ENCODE assay signal across 27 cellular contexts in the genomic region with DNA sequence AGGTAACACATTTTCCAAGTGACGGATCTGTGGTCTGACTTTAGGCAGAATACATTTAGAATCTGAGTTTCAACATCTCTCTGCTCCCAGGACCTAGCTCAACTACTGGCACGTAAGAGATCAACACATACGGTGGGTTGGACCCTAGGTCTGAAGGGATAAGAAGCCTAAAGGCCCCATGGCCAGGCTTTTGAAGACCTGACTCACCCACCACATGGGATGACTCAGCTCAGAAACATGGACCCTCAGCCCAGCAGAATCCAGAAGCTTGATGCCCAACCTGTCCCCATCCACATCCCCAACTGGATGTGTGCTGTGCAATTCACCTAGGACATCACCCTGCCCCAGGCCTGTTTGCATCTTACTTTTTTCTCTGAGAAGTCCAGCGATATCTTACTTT.
DNase-seq lines count a peak whose midpoint lies in the region; ATAC-seq and TF ChIP-seq lines count a peak whose summit lies in the region.
"Had no signal": no experiment of that assay in that cellular context is flagged by ENCODE, and none has a peak within 500 bp of the region (broad histone marks: within the 10 kb centered on the region; RNA-seq: fewer than 3 reads in every experiment).

No MANE protein-coding gene starts in this region.

- H3K27ac Mint-ChIP-seq in activated CD4-positive, alpha-beta T cell treated with anti-CD3 and anti-CD28 coated beads, Interleukin-2, amount 10 ng/mL, durations not matched to agents 24 days and 14 days = no peak overlapping the region
- no peak overlapping the region for H3K27ac Mint-ChIP-seq in activated CD4-positive, alpha-beta T cell treated with anti-CD3 and anti-CD28 coated beads, Interleukin-2, amount 10 ng/mL, durations not matched to agents 7 days and 5 days
- H3K27ac Mint-ChIP-seq in glutamatergic neuron (ENCODE audit: unreplicated experiment) = no peak overlapping the region
- H3K27ac Mint-ChIP-seq: CD14-positive monocyte, GM23338, HFFc6 had no signal

- H4K8ac ChIP-seq in trophoblast cell (ENCODE audit: low read depth, low read length) = no peak overlapping the region

- TF ChIP-seq CTCF in GM10248 (IDR thresholded peaks at IDR 0.05; ENCODE audit: control extremely low read depth, extremely low read depth, low read depth, missing control alignments) (no peak), glutamatergic neuron (IDR thresholded peaks at IDR 0.05; ENCODE audit: partially characterized antibody, unreplicated experiment) (no peak)

- no peaks in the 10 kb centered on the region for H3K4me1 Mint-ChIP-seq in activated CD4-positive, alpha-beta T cell treated with anti-CD3 and anti-CD28 coated beads, Interleukin-2, amount 10 ng/mL, durations not matched to agents 24 days and 14 days
- no peaks in the 10 kb centered on the region for H3K4me1 Mint-ChIP-seq in activated CD4-positive, alpha-beta T cell treated with anti-CD3 and anti-CD28 coated beads, Interleukin-2, amount 10 ng/mL, durations not matched to agents 7 days and 5 days
- H3K4me1 Mint-ChIP-seq in glutamatergic neuron (ENCODE audit: low read depth, unreplicated experiment) = no peaks in the 10 kb centered on the region
- H3K4me1 Mint-ChIP-seq: CD14-positive monocyte, GM23338 had no signal

- no peaks in the 10 kb centered on the region for H3K9me3 Mint-ChIP-seq in activated CD4-positive, alpha-beta T cell treated with anti-CD3 and anti-CD28 coated beads, Interleukin-2, amount 10 ng/mL, durations not matched to agents 24 days and 14 days
- H3K9me3 Mint-ChIP-seq in activated CD4-positive, alpha-beta T cell treated with anti-CD3 and anti-CD28 coated beads, Interleukin-2, amount 10 ng/mL, durations not matched to agents 7 days and 5 days = peaks cover 2% of the 10 kb centered on the region
- H3K9me3 Mint-ChIP-seq in glutamatergic neuron (ENCODE audit: unreplicated experiment) = no peaks in the 10 kb centered on the region
- H3K9me3 Mint-ChIP-seq: GM23338 had no signal

- no peak overlapping the region for H3K4me3 ChIP-seq in trophoblast cell (ENCODE audit: low read depth, low read length)
- H3K4me3 ChIP-seq: GM23338, HAP-1, SK-N-MC had no signal

- H3K27me3 ChIP-seq in trophoblast cell (ENCODE audit: insufficient read depth, low read length) = no peaks in the 10 kb centered on the region
- H3K27me3 ChIP-seq: BE2C had no signal

- H3K27ac ChIP-seq in epithelial cell of prostate (peak overlapping the region; percentile 92), trophoblast cell (ENCODE audit: low read depth, low read length) (no peak overlapping the region)
- H3K27ac ChIP-seq: 22Rv1, SK-N-MC had no signal

- no peak overlapping the region for H2BK5ac ChIP-seq in trophoblast cell (ENCODE audit: low read depth, low read length, poor library complexity)

- no peaks in the 10 kb centered on the region for H3K36me3 Mint-ChIP-seq in activated CD4-positive, alpha-beta T cell treated with anti-CD3 and anti-CD28 coated beads, Interleukin-2, amount 10 ng/mL, durations not matched to agents 24 days and 14 days (ENCODE audit: low read depth)
- peaks cover 3% of the 10 kb centered on the region for H3K36me3 Mint-ChIP-seq in activated CD4-positive, alpha-beta T cell treated with anti-CD3 and anti-CD28 coated beads, Interleukin-2, amount 10 ng/mL, durations not matched to agents 7 days and 5 days (ENCODE audit: low read depth)
- H3K36me3 Mint-ChIP-seq in glutamatergic neuron (ENCODE audit: unreplicated experiment) = no peaks in the 10 kb centered on the region
- H3K36me3 Mint-ChIP-seq: CD14-positive monocyte had no signal

- no peak overlapping the region for H3K23ac ChIP-seq in trophoblast cell (ENCODE audit: low read length)

- H3K4me1 ChIP-seq in trophoblast cell (ENCODE audit: control insufficient read depth in 1 of 2, insufficient read depth in 2 of 2, low read length in 2 of 2) = peaks cover 4% of the 10 kb centered on the region in 2 experiments
- H3K4me1 ChIP-seq: BE2C, HAP-1 had no signal

- no peak overlapping the region for H2BK120ac ChIP-seq in trophoblast cell (ENCODE audit: insufficient read depth, low read length, poor library complexity)

- no peak overlapping the region for H3K9ac ChIP-seq in trophoblast cell (ENCODE audit: low read length)

- no peak for ATAC-seq in GM19035 (IDR thresholded peaks at IDR 0.05; ENCODE audit: unreplicated experiment)
- ATAC-seq: GM23338 had no signal

- H3K4ac ChIP-seq in trophoblast cell (ENCODE audit: low read depth, low read length) = no peak overlapping the region

- H3K79me2 ChIP-seq in trophoblast cell (ENCODE audit: control insufficient read depth, insufficient read depth, low read length, poor library complexity) = no peaks in the 10 kb centered on the region

- no peak overlapping the region for H3K4me2 ChIP-seq in trophoblast cell (ENCODE audit: low read length)
- H3K4me2 ChIP-seq: GM23338 had no signal

- no peak overlapping the region for H2AK5ac ChIP-seq in trophoblast cell (ENCODE audit: low read length)

- H3K79me1 ChIP-seq in trophoblast cell (ENCODE audit: low read length) = no peaks in the 10 kb centered on the region

- peaks cover 3% of the 10 kb centered on the region for H3K9me3 ChIP-seq in trophoblast cell (ENCODE audit: insufficient read depth, low read depth, low read length)
- H3K9me3 ChIP-seq: BE2C, HAP-1 had no signal

- H3K36me3 ChIP-seq in trophoblast cell (ENCODE audit: control insufficient read depth in 1 of 2, insufficient read depth in 2 of 2, low read length in 2 of 2) = no peaks in the 10 kb centered on the region
- H3K36me3 ChIP-seq: BE2C, HAP-1 had no signal

- no peak overlapping the region for H3K14ac ChIP-seq in trophoblast cell (ENCODE audit: low read length)

- peak; percentile 47 for DNase-seq in activated CD4-positive, alpha-beta T cell treated with anti-CD3 and anti-CD28 coated beads, Interleukin-2, amount 10 ng/mL, durations not matched to agents 24 days and 14 days
- no peak for DNase-seq in activated CD4-positive, alpha-beta T cell treated with anti-CD3 and anti-CD28 coated beads, Interleukin-2, amount 10 ng/mL, durations not matched to agents 7 days and 5 days
- DNase-seq in SW480 (ENCODE audit: low spot score) = peak; percentile 26
- no peak for DNase-seq in epithelial cell of prostate (ENCODE audit: low read depth, low spot score)
- peak; percentile 11 to 14 for DNase-seq in trophoblast cell
- DNase-seq in GM10248 (ENCODE audit: extremely low spot score) = no peak
- DNase-seq in glutamatergic neuron = no peak
- DNase-seq: BE2C, Calu3, DMS79 treated with DMSO at 0.1 percent for 48 hours, HFFc6, IMR-90, KG1, NCI-H1092, NCI-H1417 treated with DMSO at 0.1 percent for 48 hours, NCI-H1694 treated with DMSO at 0.1 percent for 48 hours, NCI-H2081, NCI-H2227 treated with DMSO at 0.1 percent for 48 hours, NCI-H510A, NCI-H69, SIG-M5 had no signal

- H3K18ac ChIP-seq in trophoblast cell (ENCODE audit: low read length) = no peak overlapping the region

- no peak overlapping the region for H2BK12ac ChIP-seq in trophoblast cell (ENCODE audit: low read length)

- no peak overlapping the region for H2AFZ ChIP-seq in trophoblast cell (ENCODE audit: insufficient read depth, low read length, poor library complexity)
- H2AFZ ChIP-seq: GM23338 had no signal

- CTCF ChIA-PET in activated CD4-positive, alpha-beta T cell treated with anti-CD3 and anti-CD28 coated beads, Interleukin-2, amount 10 ng/mL, durations not matched to agents 7 days and 5 days (lab: Charles Lee) = no interaction called here
- CTCF ChIA-PET in GM10248 (lab: Yijun Ruan, JAX) = interaction anchor here (1.6 kb wide), 1 partner anchor 28 kb away, joined by 4 read pairs; no protein-coding TSS in a partner anchor

- POLR2A ChIA-PET in activated CD4-positive, alpha-beta T cell treated with anti-CD3 and anti-CD28 coated beads, Interleukin-2, amount 10 ng/mL, durations not matched to agents 7 days and 5 days (lab: Charles Lee) = no interaction called here
- POLR2A ChIA-PET in GM10248 (lab: Yijun Ruan, JAX) = no interaction called here

- intact Hi-C loops in activated CD4-positive, alpha-beta T cell treated with anti-CD3 and anti-CD28 coated beads, Interleukin-2, amount 10 ng/mL, durations not matched to agents 24 days and 14 days (cut with micrococcal nuclease) = no loop called here

- no peak overlapping the region for H4K12ac ChIP-seq in trophoblast cell (ENCODE audit: low read depth, low read length)

- H3K27me3 Mint-ChIP-seq in activated CD4-positive, alpha-beta T cell treated with anti-CD3 and anti-CD28 coated beads, Interleukin-2, amount 10 ng/mL, durations not matched to agents 24 days and 14 days = no peaks in the 10 kb centered on the region
- H3K27me3 Mint-ChIP-seq in activated CD4-positive, alpha-beta T cell treated with anti-CD3 and anti-CD28 coated beads, Interleukin-2, amount 10 ng/mL, durations not matched to agents 7 days and 5 days = no peaks in the 10 kb centered on the region
- H3K27me3 Mint-ChIP-seq in glutamatergic neuron (ENCODE audit: unreplicated experiment) = no peaks in the 10 kb centered on the region

- no peak overlapping the region for H3K4me3 Mint-ChIP-seq in activated CD4-positive, alpha-beta T cell treated with anti-CD3 and anti-CD28 coated beads, Interleukin-2, amount 10 ng/mL, durations not matched to agents 24 days and 14 days
- H3K4me3 Mint-ChIP-seq in activated CD4-positive, alpha-beta T cell treated with anti-CD3 and anti-CD28 coated beads, Interleukin-2, amount 10 ng/mL, durations not matched to agents 7 days and 5 days = no peak overlapping the region
- no peak overlapping the region for H3K4me3 Mint-ChIP-seq in glutamatergic neuron (ENCODE audit: unreplicated experiment)
- H3K4me3 Mint-ChIP-seq: CD14-positive monocyte, GM23338, HFFc6 had no signal

- no peak overlapping the region for H4K91ac ChIP-seq in trophoblast cell (ENCODE audit: low read depth, low read length)

- no CpG with 5 or more reads among the region's 4 CpGs for WGBS in trophoblast cell (ENCODE audit: extremely low coverage, insufficient coverage, insufficient read length)

Comparison
In these comparisons a context has a peak if more than half of its experiments do, and no peak if none do; other contexts are left out.
1. DNase-seq: peak in activated CD4-positive, alpha-beta T cell treated with anti-CD3 and anti-CD28 coated beads, Interleukin-2, amount 10 ng/mL, durations not matched to agents 24 days and 14 days (single experiment), SW480 (single experiment) and trophoblast cell (2 of 2); none in activated CD4-positive, alpha-beta T cell treated with anti-CD3 and anti-CD28 coated beads, Interleukin-2, amount 10 ng/mL, durations not matched to agents 7 days and 5 days (single experiment), epithelial cell of prostate (single experiment), GM10248 (single experiment) and glutamatergic neuron (single experiment).